ENCODE assay signal across 8 cellular contexts in genomic region chr16:81403601-81404391, GRCh38. TPM values are rescaled to one million over a fixed set of nuclear protein-coding genes. Genes with fewer than 3 reads are reported as not detected.
DNase-seq lines count a peak whose midpoint lies in the region; ATAC-seq, FAIRE-seq and TF ChIP-seq lines count a peak whose summit lies in the region.

No MANE protein-coding gene starts in this region.

- peak overlapping the region; percentile 26 for H3K27ac ChIP-seq in astrocyte (ENCODE audit: low read depth, low read length)

- no peaks in the 10 kb centered on the region for H3K27me3 ChIP-seq in astrocyte (ENCODE audit: insufficient read depth, low read length)

- no peak for FAIRE-seq in astrocyte (lab: Jason Lieb, UNC)

- peak overlapping the region; percentile 80 for H3K4me2 ChIP-seq in astrocyte (ENCODE audit: low read length)

- peaks cover 13% of the 10 kb centered on the region for H3K4me1 Mint-ChIP-seq in astrocyte (ENCODE audit: low read depth, unreplicated experiment)

- H3K27ac Mint-ChIP-seq in astrocyte (ENCODE audit: unreplicated experiment), result peak overlapping the region; percentile 28

- intact Hi-C loops in sciatic nerve (cut with DNase I), result loop anchor here (5.0 kb wide), 1 partner anchor 319 kb away; no protein-coding TSS in a partner anchor

- H3K79me2 ChIP-seq in astrocyte (ENCODE audit: insufficient read depth, low read length), result no peaks in the 10 kb centered on the region

- no peaks in the 10 kb centered on the region for H3K9me3 Mint-ChIP-seq in astrocyte (ENCODE audit: unreplicated experiment)

- peak overlapping the region; percentile 75 for H2AFZ ChIP-seq in astrocyte (ENCODE audit: low read depth, low read length)

- TF ChIP-seq CTCF in astrocyte (IDR thresholded peaks at IDR 0.05; ENCODE audit: insufficient read depth, low read depth, low read length), result peak; percentile 54

- ATAC-seq in HG02678 (IDR thresholded peaks at IDR 0.05; ENCODE audit: unreplicated experiment) (peak; percentile 78), sciatic nerve (peak; percentile 95), GM18520 (IDR thresholded peaks at IDR 0.05; ENCODE audit: unreplicated experiment) (no peak)

- H3K4me1 ChIP-seq in astrocyte (ENCODE audit: insufficient read depth, low read length), result peaks cover 25% of the 10 kb centered on the region

- no peak overlapping the region for H3K4me3 Mint-ChIP-seq in astrocyte (ENCODE audit: unreplicated experiment)

- DNase-seq in GF-D8 (lab: John Stamatoyannopoulos, UW) (peak; percentile 26), NCI-H1694 treated with DMSO at 0.1 percent for 48 hours (lab: John Stamatoyannopoulos, UW) (peak; percentile 31), T-helper 9 cell (peak; percentile 84), astrocyte (ENCODE audit: low read depth) (peak; percentile 36), hippocampal formation (lab: John Stamatoyannopoulos, UW) (peak; percentile 39 to 73), sciatic nerve (ENCODE audit: low spot score) (peak; percentile 94)

- no peak overlapping the region for H3K4me3 ChIP-seq in astrocyte (ENCODE audit: insufficient read depth, low read depth, low read length)

- H4K20me1 ChIP-seq in astrocyte (ENCODE audit: insufficient read depth, low read length), result no peaks in the 10 kb centered on the region

- no peaks in the 10 kb centered on the region for H3K9me3 ChIP-seq in astrocyte (ENCODE audit: insufficient read depth, low read depth, low read length)

- H3K36me3 ChIP-seq in astrocyte (ENCODE audit: insufficient read depth, low read length), result no peaks in the 10 kb centered on the region

- no peaks in the 10 kb centered on the region for H3K36me3 Mint-ChIP-seq in astrocyte (ENCODE audit: low read depth, unreplicated experiment)

- H3K27me3 Mint-ChIP-seq in astrocyte (ENCODE audit: low read depth, unreplicated experiment), result peaks cover under 1% of the 10 kb centered on the region

- H3K9ac ChIP-seq in astrocyte (ENCODE audit: low read length), result peak overlapping the region; percentile 50

RNA-seq across cellular contexts. Expression of gene CMIP, which starts 40.8 kb away (rescaled TPM):
- 64.5 and 71.5 TPM in 2 replicates for total RNA-seq in astrocyte
- 72.7 TPM for total RNA-seq in sciatic nerve

Comparison
In these comparisons a context has a peak if more than half of its experiments do, and no peak if none do; other contexts are left out.
1. DNase-seq: peak in every context shown above with its lines; median percentile 94 in sciatic nerve; 84 in T-helper 9 cell; 56 in hippocampal formation; 36 in astrocyte; 31 in NCI-H1694 treated with DMSO at 0.1 percent for 48 hours; 26 in GF-D8.